18 cellular contexts compared by ENCODE assay signal in the genomic region with DNA sequence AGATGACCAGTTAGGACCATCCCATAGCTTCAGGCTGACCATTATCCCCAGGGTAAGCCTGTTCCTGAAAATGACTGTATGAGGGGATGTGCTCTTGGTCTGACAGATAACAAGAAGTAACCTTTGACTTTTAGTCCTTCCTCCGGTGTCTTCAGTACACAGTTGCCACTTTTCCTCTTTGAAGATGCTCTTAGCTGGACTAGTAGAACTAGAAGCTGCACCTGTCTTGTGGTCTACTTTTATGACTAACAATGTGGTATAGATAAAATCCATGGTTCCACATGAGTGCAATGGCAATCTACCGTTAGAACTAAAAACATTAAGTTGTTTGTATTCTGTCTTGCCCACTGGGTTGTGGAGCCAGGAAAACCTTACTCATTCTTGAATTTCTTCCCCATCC. TPM values are rescaled to one million over a fixed set of nuclear protein-coding genes. Genes with fewer than 3 reads are reported as not detected.
DNase-seq lines count a peak whose midpoint lies in the region; ATAC-seq, FAIRE-seq and TF ChIP-seq lines count a peak whose summit lies in the region.
"Had no signal": no experiment of that assay in that cellular context is flagged by ENCODE, and none has a peak within 500 bp of the region (broad histone marks: within the 10 kb centered on the region; RNA-seq: fewer than 3 reads in every experiment).

No MANE protein-coding gene starts in this region.

- peaks cover 33% of the 10 kb centered on the region for H3K4me1 ChIP-seq in thymus (ENCODE audit: control insufficient read depth, insufficient read depth, low read length)
- H3K4me1 ChIP-seq: A549 had no signal

- peaks cover 31% of the 10 kb centered on the region for H3K4me1 Mint-ChIP-seq in activated T-cell treated with anti-CD3 and anti-CD28 coated beads, Interleukin-2, amount 50 U/mL, for 72 hours (ENCODE audit: low read depth)
- H3K4me1 Mint-ChIP-seq in type B pancreatic cell (ENCODE audit: unreplicated experiment): peaks cover 8% of the 10 kb centered on the region

- H3K9me3 Mint-ChIP-seq in activated T-cell treated with anti-CD3 and anti-CD28 coated beads, Interleukin-2, amount 50 U/mL, for 72 hours: no peaks in the 10 kb centered on the region
- no peaks in the 10 kb centered on the region for H3K9me3 Mint-ChIP-seq in type B pancreatic cell
- H3K9me3 Mint-ChIP-seq: T-helper 2 cell treated with Interferon-gamma antibody and Interleukin-4, amounts not matched to agents 5 μg/mL and 100 μg/mL, for 36 hours had no signal

- H3K27me3 Mint-ChIP-seq in activated T-cell treated with anti-CD3 and anti-CD28 coated beads, Interleukin-2, amount 50 U/mL, for 72 hours (ENCODE audit: low read depth): no peaks in the 10 kb centered on the region
- peaks cover 14% of the 10 kb centered on the region for H3K27me3 Mint-ChIP-seq in type B pancreatic cell

- H3K36me3 ChIP-seq in thymus (ENCODE audit: control insufficient read depth, insufficient read depth): no peaks in the 10 kb centered on the region
- H3K36me3 ChIP-seq: tibial artery had no signal

- H3K27ac Mint-ChIP-seq in activated T-cell treated with anti-CD3 and anti-CD28 coated beads, Interleukin-2, amount 50 U/mL, for 72 hours: no peak overlapping the region
- H3K27ac Mint-ChIP-seq in type B pancreatic cell: no peak overlapping the region

- peak in 1 of 2 donors; percentile 20 for DNase-seq in activated T-cell treated with anti-CD3 and anti-CD28 coated beads, Interleukin-2, amount 50 U/mL, for 72 hours
- no peak for DNase-seq in activated T-cell treated with anti-CD3 and anti-CD28 coated beads, Interleukin-2, amount 50 U/mL, for 1 hour
- DNase-seq in RCC 7860 (ENCODE audit: low spot score) (peak; percentile 24), type B pancreatic cell (ENCODE audit: extremely low spot score, unreplicated experiment) (no peak), NCI-H1105 (lab: John Stamatoyannopoulos, UW) (no peak)
- DNase-seq: activated CD8-positive, alpha-beta memory T cell treated with anti-CD3 and anti-CD28 coated beads for 24 hours; dorsolateral prefrontal cortex; foreskin fibroblast; NCI-H2029 treated with DMSO at 0.1 percent for 48 hours; OCI-M1; tibial artery had no signal

- 4% methylated on average over 2 of the region's 2 CpGs for WGBS in thymus

- TF ChIP-seq CTCF in type B pancreatic cell (conservative IDR thresholded peaks at IDR 0.05): no peak

- no peaks in the 10 kb centered on the region for H3K9me3 ChIP-seq in thymus (ENCODE audit: control insufficient read depth)
- H3K9me3 ChIP-seq: A549, tibial artery had no signal

- H3K4me3 Mint-ChIP-seq in activated T-cell treated with anti-CD3 and anti-CD28 coated beads, Interleukin-2, amount 50 U/mL, for 72 hours: no peak overlapping the region
- no peak overlapping the region for H3K4me3 Mint-ChIP-seq in type B pancreatic cell

- FAIRE-seq in RCC 7860 (lab: Jason Lieb, UNC): no peak
- FAIRE-seq: A549, islet of Langerhans had no signal

- H3K36me3 Mint-ChIP-seq in activated T-cell treated with anti-CD3 and anti-CD28 coated beads, Interleukin-2, amount 50 U/mL, for 72 hours (ENCODE audit: insufficient read depth in 2 of 2): no peaks in the 10 kb centered on the region
- H3K36me3 Mint-ChIP-seq in type B pancreatic cell: no peaks in the 10 kb centered on the region

- ATAC-seq in activated T-cell treated with anti-CD3 and anti-CD28 coated beads, Interleukin-2, amount 50 U/mL, for 72 hours (replicated peaks in 1 of 2): peak; percentile 84 to 95
- ATAC-seq in HG03139 (IDR thresholded peaks at IDR 0.05; ENCODE audit: unreplicated experiment) (peak; percentile 45), GM21528 (IDR thresholded peaks at IDR 0.05; ENCODE audit: low FRiP score, unreplicated experiment) (no peak)
- ATAC-seq: A549, sciatic nerve had no signal

- H3K27ac ChIP-seq in thymus (ENCODE audit: low read depth): peak overlapping the region; percentile 48
- H3K27ac ChIP-seq: A549, dorsolateral prefrontal cortex, tibial artery had no signal

- no peak overlapping the region for H3K4me3 ChIP-seq in thymus (ENCODE audit: low read length)
- H3K4me3 ChIP-seq: A549, dorsolateral prefrontal cortex, tibial artery had no signal

- H3K27me3 ChIP-seq in thymus (ENCODE audit: control insufficient read depth, insufficient read depth): no peaks in the 10 kb centered on the region

RNA-seq across cellular contexts. Expression of a gene that starts 5.9 kb away (rescaled TPM):
- total RNA-seq in activated T-cell treated with anti-CD3 and anti-CD28 coated beads, Interleukin-2, amount 50 U/mL, for 72 hours: 10 to 100 TPM in 1 of 2 donors, 1 to 10 TPM in 1; 8.9 to 17.3 TPM
- polyA plus RNA-seq in thymus: 48.4 TPM
- total RNA-seq in type B pancreatic cell (ENCODE audit: low replicate concordance): 1.1 TPM in 2 replicates
- polyA plus RNA-seq: A549 had no signal
